ENCODE assay signal across 8 cellular contexts in genomic region chr1:234724517-234725176, GRCh38.
A peak's percentile ranks its signal among the peaks of the same experiment; 100 is the strongest.
DNase-seq lines count a peak whose midpoint lies in the region; ATAC-seq and TF ChIP-seq lines count a peak whose summit lies in the region.

No MANE protein-coding gene starts in this region.

- H3K4me3 ChIP-seq in SK-N-SH (ENCODE audit: low read depth in 2 of 2, low read length in 1 of 2) = peak overlapping the region; percentile 33 to 41; a peak in 3 of 4 replicates
- H3K4me3 ChIP-seq in mesodermal cell (ENCODE audit: extremely low read depth, insufficient read depth, low read length, poor library complexity, severe bottlenecking) = peak overlapping the region; percentile 1
- H3K4me3 ChIP-seq in upper lobe of left lung = peak overlapping the region in 2 of 4 donors; percentile 5 to 33

- no peaks in the 10 kb centered on the region for H3K36me3 Mint-ChIP-seq in chondrocyte (ENCODE audit: low read depth)

- H4K20me1 ChIP-seq in SK-N-SH (ENCODE audit: insufficient read depth) = no peaks in the 10 kb centered on the region

- no peaks in the 10 kb centered on the region for H3K9me3 Mint-ChIP-seq in chondrocyte (ENCODE audit: low read depth)

- H3K9me3 ChIP-seq in SK-N-SH (no peaks in the 10 kb centered on the region), mesodermal cell (ENCODE audit: control insufficient read depth, low read length) (no peaks in the 10 kb centered on the region), upper lobe of left lung (no peaks in the 10 kb centered on the region)

- WGBS in SK-N-SH (ENCODE audit: low lambda C conversion rate) = 7% methylated on average over 16 of the region's 16 CpGs
- 44 to 47% methylated on average over 7 to 11 of the region's 16 CpGs for WGBS in mesodermal cell (ENCODE audit: insufficient coverage in 2 of 2), 2 experiments
- 2 to 11% methylated on average over 16 of the region's 16 CpGs for WGBS in upper lobe of left lung, 2 donors

- H3K36me3 ChIP-seq in SK-N-SH (replicated peaks in 1 of 2; ENCODE audit: control insufficient read depth in 1 of 2, insufficient read depth in 2 of 2, low read length in 1 of 2) = no peaks in the 10 kb centered on the region
- no peaks in the 10 kb centered on the region for H3K36me3 ChIP-seq in mesodermal cell (ENCODE audit: control insufficient read depth, insufficient read depth, low read length)
- no peaks in the 10 kb centered on the region for H3K36me3 ChIP-seq in upper lobe of left lung

- peak in 2 of 4 donors; percentile 14 to 21 for TF ChIP-seq POLR2A in upper lobe of left lung (IDR thresholded peaks at IDR 0.05)

- no peaks in the 10 kb centered on the region for H3K27me3 Mint-ChIP-seq in chondrocyte (ENCODE audit: low read depth)

- peak overlapping the region; percentile 81 for H3K9ac ChIP-seq in SK-N-SH

- TF ChIP-seq CTCF in SK-N-SH (IDR thresholded peaks at IDR 0.05) (no peak), chondrocyte (IDR thresholded peaks at IDR 0.05) (no peak), upper lobe of left lung (IDR thresholded peaks at IDR 0.05) (no peak)

- H3K4me1 Mint-ChIP-seq in chondrocyte (ENCODE audit: low read depth) = peaks cover 85% of the 10 kb centered on the region

- H3F3A ChIP-seq in SK-N-SH (replicated peaks; ENCODE audit: insufficient read depth) = peaks cover 46% of the 10 kb centered on the region

- POLR2A ChIA-PET in SK-N-SH (lab: Yijun Ruan, JAX) = interaction anchor here (0.6 to 3.0 kb wide), 25 partner anchors 11 to 433 kb away, joined by 3 to 108 read pairs (median 5); partner anchors contain the start of gene IRF2BP2

- H2AFZ ChIP-seq in SK-N-SH (ENCODE audit: low read depth) = peak overlapping the region; percentile 20; the same call in 1 of the 2 replicates

- peak overlapping the region; percentile 60 for H3K4me3 Mint-ChIP-seq in chondrocyte (ENCODE audit: unreplicated experiment)

- no peaks in the 10 kb centered on the region for H3K9me2 ChIP-seq in SK-N-SH

- ATAC-seq in HG02970 (IDR thresholded peaks at IDR 0.05; ENCODE audit: low FRiP score, unreplicated experiment) (peak; percentile 22), upper lobe of left lung (ENCODE audit: low FRiP score in 2 of 2) (peak; percentile 65 to 70), GM18909 (IDR thresholded peaks at IDR 0.05; ENCODE audit: poor library complexity, unreplicated experiment) (no peak)

- no peaks in the 10 kb centered on the region for H3K79me2 ChIP-seq in SK-N-SH (ENCODE audit: insufficient read depth)

- H3K27me3 ChIP-seq in SK-N-SH (ENCODE audit: insufficient read depth) (no peaks in the 10 kb centered on the region), upper lobe of left lung (no peaks in the 10 kb centered on the region)

- DNase-seq in ELF-1 (ENCODE audit: low read depth, low spot score) = peak; percentile 50
- peak; percentile 75 for DNase-seq in SK-N-SH
- no peak for DNase-seq in chondrocyte (ENCODE audit: low spot score)
- DNase-seq in upper lobe of left lung = peak; percentile 75 to 83
- no peak for DNase-seq in H4 (ENCODE audit: low spot score)

- no peak for TF ChIP-seq RAD21 in SK-N-SH (IDR thresholded peaks at IDR 0.05; ENCODE audit: low read length)

- H3K27ac ChIP-seq in SK-N-SH (ENCODE audit: low read depth in 2 of 2, low read length in 1 of 2) (peak overlapping the region; percentile 99 to 100), mesodermal cell (ENCODE audit: low read depth, low read length, severe bottlenecking) (peak overlapping the region; percentile 100), upper lobe of left lung (peak overlapping the region; percentile 93 to 98 (median 96))

- CTCF ChIA-PET in SK-N-SH (lab: Yijun Ruan, JAX) = interaction anchor here (0.7 to 2.5 kb wide), 25 partner anchors 8 to 369 kb away, joined by 3 to 14 read pairs (median 4); partner anchors contain the start of gene IRF2BP2

- H3K27ac Mint-ChIP-seq in chondrocyte (ENCODE audit: unreplicated experiment) = peak overlapping the region; percentile 100

- H3K4me1 ChIP-seq in SK-N-SH (ENCODE audit: control insufficient read depth in 1 of 2, insufficient read depth in 2 of 2, low read depth in 1 of 2, low read length in 1 of 2) (peaks cover 61 to 76% of the 10 kb centered on the region in 2 experiments), mesodermal cell (ENCODE audit: control insufficient read depth, insufficient read depth, low read length, poor library complexity, severe bottlenecking) (peaks cover 78% of the 10 kb centered on the region), upper lobe of left lung (peaks cover 77 to 88% (median 81%) of the 10 kb centered on the region in 4 donors)

- TF ChIP-seq EP300 in SK-N-SH (IDR thresholded peaks at IDR 0.05; ENCODE audit: borderline replicate concordance in 1 of 2, low read depth in 1 of 2, low read length in 1 of 2) (no peak), upper lobe of left lung (IDR thresholded peaks at IDR 0.05) (no peak)

- peak overlapping the region; percentile 80 for H3K4me2 ChIP-seq in SK-N-SH

TF ChIP-seq in SK-N-SH, 30 proteins besides CTCF, POLR2A, EP300 and RAD21:
- 0 out of 2 replicates have a peak, but pooled peaks have one; percentile 46 for TF ChIP-seq MXI1 (IDR thresholded peaks at IDR 0.05; ENCODE audit: low read depth, low read length)
- TF ChIP-seq TCF12 (IDR thresholded peaks at IDR 0.05) = no peak
- peak; percentile 8; the same call in 1 of the 2 replicates for TF ChIP-seq RFX5 (IDR thresholded peaks at IDR 0.05; ENCODE audit: low read length)
- TF ChIP-seq JUND (IDR thresholded peaks at IDR 0.05) = no peak
- no peak for TF ChIP-seq TAF1 (IDR thresholded peaks at IDR 0.05; ENCODE audit: borderline replicate concordance, low read depth, low read length)
- 0 out of 2 replicates have a peak, but pooled peaks have one; percentile 8 for TF ChIP-seq YY1 (IDR thresholded peaks at IDR 0.05; ENCODE audit: low read depth)
- TF ChIP-seq CHD2 (IDR thresholded peaks at IDR 0.05; ENCODE audit: low read length, partially characterized antibody) = peak; percentile 2
- TF ChIP-seq SIN3A (IDR thresholded peaks at IDR 0.05; ENCODE audit: borderline replicate concordance, low read depth, low read length) = no peak
- no peak for TF ChIP-seq USF1 (IDR thresholded peaks at IDR 0.05; ENCODE audit: borderline replicate concordance, low read depth)
- TF ChIP-seq NFIC (IDR thresholded peaks at IDR 0.05; ENCODE audit: borderline replicate concordance) = no peak
- TF ChIP-seq GABPA (IDR thresholded peaks at IDR 0.05; ENCODE audit: low read depth) = no peak
- TF ChIP-seq RCOR1 (IDR thresholded peaks at IDR 0.05; ENCODE audit: low read length) = no peak
- TF ChIP-seq ELF1 (IDR thresholded peaks at IDR 0.05) = no peak
- TF ChIP-seq NRF1 (IDR thresholded peaks at IDR 0.05; ENCODE audit: low read depth, low read length) = no peak
TF ChIP-seq in SK-N-SH: peak in this region for 4.

Comparison
In these comparisons a context has a peak if more than half of its experiments do, and no peak if none do; other contexts are left out.
1. DNase-seq: peak in ELF-1 (single experiment), SK-N-SH (single experiment) and upper lobe of left lung (2 of 2); none in chondrocyte (single experiment) and H4 (single experiment).
2. Peak in every context shown above with its lines, with median percentiles within 50 percentile points of each other: H3K27ac ChIP-seq.